In the genomic region with DNA sequence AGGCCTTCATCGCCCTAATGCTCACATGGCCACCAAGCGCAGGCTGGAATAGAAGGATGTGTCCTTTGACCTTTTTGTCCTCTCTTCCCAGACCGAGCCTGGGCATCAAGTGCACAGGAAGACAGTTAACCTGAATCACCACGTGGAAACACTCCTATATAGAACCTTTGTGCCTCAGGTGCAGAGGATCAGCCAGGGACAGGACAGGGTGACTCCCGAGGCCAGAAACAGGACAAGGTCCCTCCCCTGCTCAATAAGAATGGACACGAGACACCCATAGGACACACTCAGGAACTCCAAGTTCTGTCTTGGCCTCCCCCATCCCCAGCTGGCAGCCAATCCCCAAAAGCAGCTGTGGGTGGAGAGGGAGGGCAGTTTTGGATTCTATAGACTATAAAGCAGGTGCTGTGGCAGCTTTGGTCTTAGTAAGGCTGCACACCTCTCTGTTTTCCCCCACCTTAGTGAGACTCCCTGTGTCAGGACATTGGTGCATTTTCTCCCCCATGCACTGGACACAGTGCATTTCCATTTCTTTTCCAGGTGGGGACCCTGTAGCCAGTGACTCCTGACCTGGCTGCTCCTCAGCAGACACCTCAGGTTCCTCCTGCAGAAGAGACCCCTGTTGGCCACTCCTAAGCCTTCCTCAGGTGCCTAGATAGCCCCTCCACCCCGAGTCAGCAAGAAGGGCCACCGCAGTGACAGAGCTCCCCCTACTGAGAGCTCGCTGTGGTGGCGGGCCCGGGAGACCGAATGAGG, we compare ENCODE assay signal across 8 cellular contexts. TPM values are rescaled to one million over a fixed set of nuclear protein-coding genes. Genes with fewer than 3 reads are reported as not detected.
DNase-seq lines count a peak whose midpoint lies in the region; ATAC-seq and TF ChIP-seq lines count a peak whose summit lies in the region.

No MANE protein-coding gene starts in this region.

- no peak overlapping the region for H3K4me3 ChIP-seq in DND-41 (ENCODE audit: low read depth in 1 of 2, low read length in 2 of 2)
- H3K4me3 ChIP-seq in PC-3 (ENCODE audit: low read length) = no peak overlapping the region
- H3K4me3 ChIP-seq in hepatocyte = no peak overlapping the region

- no peaks in the 10 kb centered on the region for H4K20me1 ChIP-seq in DND-41 (ENCODE audit: insufficient read depth, low read length)
- no peaks in the 10 kb centered on the region for H4K20me1 ChIP-seq in PC-3 (ENCODE audit: low read length)
- no peaks in the 10 kb centered on the region for H4K20me1 ChIP-seq in hepatocyte (ENCODE audit: insufficient read depth, poor library complexity, severe bottlenecking)

- H3K27me3 ChIP-seq in DND-41 (ENCODE audit: insufficient read depth, low read length, poor library complexity) = no peaks in the 10 kb centered on the region
- H3K27me3 ChIP-seq in PC-3 (ENCODE audit: low read length) = peaks cover 31% of the 10 kb centered on the region
- H3K27me3 ChIP-seq in hepatocyte = no peaks in the 10 kb centered on the region

- DNase-seq in DND-41 (peak; percentile 72), HPDE6-E6E7 (ENCODE audit: extremely low spot score) (peak; percentile 32), PC-3 (peak; percentile 65), hepatocyte (ENCODE audit: low spot score) (peak; percentile 77), DMS114 treated with DMSO at 0.1 percent for 48 hours (lab: John Stamatoyannopoulos, UW; ENCODE audit: unreplicated experiment) (no peak)
- DNase-seq in stimulated activated CD4-positive, alpha-beta T cell treated with anti-CD3 and anti-CD28 coated beads, Interleukin-1b, Interleukin-23, amount 100 ng/mL, for 4 hours (ENCODE audit: low read depth in 2 of 2) = peak; percentile 42 to 53

- H2AFZ ChIP-seq in DND-41 (ENCODE audit: low read depth, low read length) (no peak overlapping the region), PC-3 (ENCODE audit: low read length) (no peak overlapping the region), hepatocyte (no peak overlapping the region)

- H3K9ac ChIP-seq in DND-41 (ENCODE audit: low read depth, low read length) (no peak overlapping the region), PC-3 (ENCODE audit: low read length) (no peak overlapping the region)

- POLR2A ChIA-PET in PC-3 (lab: Charles Lee; ENCODE audit: unreplicated experiment) = no interaction called here

- H3K27ac ChIP-seq in DND-41 (ENCODE audit: low read length) (peak overlapping the region; percentile 25; the same call in 1 of the 2 replicates), PC-3 (ENCODE audit: low read length) (no peak overlapping the region), hepatocyte (no peak overlapping the region)

- ATAC-seq in DND-41 (ENCODE audit: insufficient read depth, low read depth) (peak; percentile 73), GM21447 (IDR thresholded peaks at IDR 0.05; ENCODE audit: unreplicated experiment) (peak; percentile 77), PC-3 (peak; percentile 75)

- H3K9me2 ChIP-seq in PC-3 (replicated peaks; ENCODE audit: low read length) = no peaks in the 10 kb centered on the region
- no peaks in the 10 kb centered on the region for H3K9me2 ChIP-seq in hepatocyte (replicated peaks; ENCODE audit: insufficient read depth)

- no peaks in the 10 kb centered on the region for H3F3A ChIP-seq in PC-3 (ENCODE audit: low read length, unreplicated experiment)

- peaks cover 7% of the 10 kb centered on the region for H3K4me1 Mint-ChIP-seq in activated naive CD4-positive, alpha-beta T cell treated with anti-CD3 and anti-CD28 coated beads, Interleukin-2, amount 50 U/mL, for 24 hours

- intact Hi-C loops in PC-3 (cut with micrococcal nuclease) = no loop called here

- H3K79me2 ChIP-seq in DND-41 (ENCODE audit: insufficient read depth, low read length) = no peaks in the 10 kb centered on the region
- H3K79me2 ChIP-seq in PC-3 (ENCODE audit: low read length) = no peaks in the 10 kb centered on the region
- H3K79me2 ChIP-seq in hepatocyte = no peaks in the 10 kb centered on the region

- no peaks in the 10 kb centered on the region for H3K9me3 ChIP-seq in DND-41 (ENCODE audit: insufficient read depth, low read length, severe bottlenecking)
- H3K9me3 ChIP-seq in PC-3 (ENCODE audit: low read length) = no peaks in the 10 kb centered on the region
- no peaks in the 10 kb centered on the region for H3K9me3 ChIP-seq in hepatocyte (ENCODE audit: low read depth)

- no peak overlapping the region for H3K4me3 Mint-ChIP-seq in activated naive CD4-positive, alpha-beta T cell treated with anti-CD3 and anti-CD28 coated beads, Interleukin-2, amount 50 U/mL, for 24 hours

- BruUV-seq in PC-3 (replicated peaks; lab: Mats Ljungman, UMichigan) = no TSS peak

- H3K27me3 Mint-ChIP-seq in activated naive CD4-positive, alpha-beta T cell treated with anti-CD3 and anti-CD28 coated beads, Interleukin-2, amount 50 U/mL, for 24 hours = no peaks in the 10 kb centered on the region

- H3K4me1 ChIP-seq in DND-41 (ENCODE audit: insufficient read depth, low read length) = peaks cover 42% of the 10 kb centered on the region
- no peaks in the 10 kb centered on the region for H3K4me1 ChIP-seq in PC-3 (ENCODE audit: insufficient read depth, low read length)
- no peaks in the 10 kb centered on the region for H3K4me1 ChIP-seq in hepatocyte (ENCODE audit: insufficient read depth)

- WGBS in hepatocyte (ENCODE audit: low lambda C conversion rate, missing lambda C conversion rate) = 51% methylated on average over 12 of the region's 12 CpGs

- TF ChIP-seq CTCF in DND-41 (IDR thresholded peaks at IDR 0.05; ENCODE audit: borderline replicate concordance, extremely low read depth, low read length, poor library complexity, severe bottlenecking) (peak; percentile 86), PC-3 (conservative IDR thresholded peaks at IDR 0.05; ENCODE audit: low read depth, low read length) (peak; percentile 95), hepatocyte (IDR thresholded peaks at IDR 0.05; ENCODE audit: poor library complexity) (peak; percentile 75)

- H3K36me3 ChIP-seq in DND-41 (ENCODE audit: insufficient read depth, low read length) = no peaks in the 10 kb centered on the region
- no peaks in the 10 kb centered on the region for H3K36me3 ChIP-seq in PC-3 (ENCODE audit: low read depth, low read length)
- H3K36me3 ChIP-seq in hepatocyte (replicated peaks; ENCODE audit: insufficient read depth, low read depth) = no peaks in the 10 kb centered on the region

- H3K27ac Mint-ChIP-seq in activated naive CD4-positive, alpha-beta T cell treated with anti-CD3 and anti-CD28 coated beads, Interleukin-2, amount 50 U/mL, for 24 hours = peak overlapping the region; percentile 30

- CTCF ChIA-PET in PC-3 (lab: Charles Lee) = no interaction called here

- H3K9me3 Mint-ChIP-seq in activated naive CD4-positive, alpha-beta T cell treated with anti-CD3 and anti-CD28 coated beads, Interleukin-2, amount 50 U/mL, for 24 hours = no peaks in the 10 kb centered on the region

- no peak overlapping the region for H3K4me2 ChIP-seq in DND-41 (ENCODE audit: insufficient read depth, low read length)
- no peak overlapping the region for H3K4me2 ChIP-seq in PC-3 (ENCODE audit: low read length)
- no peak overlapping the region for H3K4me2 ChIP-seq in hepatocyte

- H3K36me3 Mint-ChIP-seq in activated naive CD4-positive, alpha-beta T cell treated with anti-CD3 and anti-CD28 coated beads, Interleukin-2, amount 50 U/mL, for 24 hours = no peaks in the 10 kb centered on the region

RNA-seq across cellular contexts. Expression of a gene that starts 43.6 kb away (rescaled TPM):
- total RNA-seq in PC-3 (2014; rRNA removed) (not detected in 2 replicates), hepatocyte (0.08 and 0.23 TPM in 2 replicates)
- polyA plus RNA-seq in hepatocyte = 0.06 TPM in 1 of 2 replicates, not detected in the other
